In genomic region chr3:188524057-188524456, GRCh38 we compare ENCODE assay signal across 25 cellular contexts.
"Had no signal": no experiment of that assay in that cellular context is flagged by ENCODE, and none has a peak within 500 bp of the region (broad histone marks: within the 10 kb centered on the region; RNA-seq: fewer than 3 reads in every experiment).

No MANE protein-coding gene starts in this region.

- ATAC-seq: activated T-cell treated with anti-CD3 and anti-CD28 coated beads, Interleukin-2, amount 50 U/mL, for 4 hours; activated T-helper 17 cell treated with anti-CD3 and anti-CD28 coated beads, Interleukin-2, amount 50 U/mL, for 72 hours; effector memory CD8-positive, alpha-beta T cell; naive thymus-derived CD4-positive, alpha-beta T cell; right lobe of liver; stimulated activated naive B cell treated with anti-CD40 and anti-IgM and Interleukin-4, amounts not matched to agents 10 μg/mL and 1 μg/mL and 100 μg/mL, for 72 hours had no signal

- H3K27me3 ChIP-seq: right lobe of liver, testis, transverse colon had no signal

- H3K4me2 ChIP-seq: smooth muscle cell had no signal

- H3K4me1 ChIP-seq: testis, transverse colon had no signal

- H3K9me3 ChIP-seq: right lobe of liver, testis, transverse colon had no signal

- FAIRE-seq: endothelial cell of umbilical vein, urothelium cell line had no signal

- H3K27ac Mint-ChIP-seq: activated CD4-positive, alpha-beta memory T cell treated with anti-CD3 and anti-CD28 coated beads for 36 hours; activated CD4-positive, alpha-beta T cell treated with anti-CD3 and anti-CD28 coated beads, Interleukin-2, amount 10 ng/mL, durations not matched to agents 24 days and 14 days; activated T-helper 17 cell treated with anti-CD3 and anti-CD28 coated beads, Interleukin-2, amount 50 U/mL, for 72 hours; brain; effector memory CD8-positive, alpha-beta T cell; naive thymus-derived CD4-positive, alpha-beta T cell; stimulated activated naive B cell treated with anti-CD40 and anti-IgM and Interleukin-4, amounts not matched to agents 10 μg/mL and 1 μg/mL and 100 μg/mL, for 72 hours had no signal

- H3K27me3 Mint-ChIP-seq: activated CD4-positive, alpha-beta memory T cell treated with anti-CD3 and anti-CD28 coated beads for 36 hours; activated CD4-positive, alpha-beta T cell treated with anti-CD3 and anti-CD28 coated beads, Interleukin-2, amount 10 ng/mL, durations not matched to agents 24 days and 14 days; activated T-helper 17 cell treated with anti-CD3 and anti-CD28 coated beads, Interleukin-2, amount 50 U/mL, for 72 hours; brain; effector memory CD8-positive, alpha-beta T cell; naive thymus-derived CD4-positive, alpha-beta T cell; stimulated activated naive B cell treated with anti-CD40 and anti-IgM and Interleukin-4, amounts not matched to agents 10 μg/mL and 1 μg/mL and 100 μg/mL, for 72 hours had no signal

- H3K4me3 Mint-ChIP-seq: activated CD4-positive, alpha-beta memory T cell treated with anti-CD3 and anti-CD28 coated beads for 36 hours; activated CD4-positive, alpha-beta T cell treated with anti-CD3 and anti-CD28 coated beads, Interleukin-2, amount 10 ng/mL, durations not matched to agents 24 days and 14 days; activated T-cell treated with anti-CD3 and anti-CD28 coated beads, Interleukin-2, amount 50 U/mL, for 4 hours; activated T-helper 17 cell treated with anti-CD3 and anti-CD28 coated beads, Interleukin-2, amount 50 U/mL, for 72 hours; brain; effector memory CD8-positive, alpha-beta T cell; naive thymus-derived CD4-positive, alpha-beta T cell; stimulated activated naive B cell treated with anti-CD40 and anti-IgM and Interleukin-4, amounts not matched to agents 10 μg/mL and 1 μg/mL and 100 μg/mL, for 72 hours had no signal

- DNase-seq: activated CD4-positive, alpha-beta memory T cell treated with anti-CD3 and anti-CD28 coated beads for 36 hours; activated CD4-positive, alpha-beta T cell treated with anti-CD3 and anti-CD28 coated beads, Interleukin-2, amount 10 ng/mL, durations not matched to agents 24 days and 14 days; activated CD4-positive, CD25-positive, alpha-beta regulatory T cell treated with anti-CD3 and anti-CD28 coated beads, Interleukin-2, amount 50 U/mL, for 72 hours; activated CD8-positive, alpha-beta memory T cell treated with anti-CD3 and anti-CD28 coated beads, Interleukin-2, amount 50 U/mL, for 48 hours; activated gamma-delta T cell treated with Interleukin-2 at 50 U/mL for 16 hours; activated naive CD4-positive, alpha-beta T cell treated with anti-CD3 and anti-CD28 coated beads, Interleukin-2, amount 50 U/mL, for 16 hours; activated T-cell treated with anti-CD3 and anti-CD28 coated beads, Interleukin-2, amount 50 U/mL, for 4 hours; cortex of kidney; effector memory CD8-positive, alpha-beta T cell; foreskin fibroblast; head of caudate nucleus; hippocampal formation; midbrain; naive thymus-derived CD4-positive, alpha-beta T cell; right lobe of liver; stimulated activated CD4-positive, alpha-beta T cell treated with anti-CD3 and anti-CD28 coated beads, Interleukin-1b, Interleukin-23, amount 100 ng/mL, for 48 hours; stimulated activated naive B cell treated with anti-CD40 and anti-IgM and Interleukin-4, amounts not matched to agents 10 μg/mL and 1 μg/mL and 100 μg/mL, for 72 hours; T-helper 2 cell; transverse colon had no signal

- H3K4me1 Mint-ChIP-seq: activated T-helper 17 cell treated with anti-CD3 and anti-CD28 coated beads, Interleukin-2, amount 50 U/mL, for 72 hours had no signal

- H3K9me3 Mint-ChIP-seq: activated CD4-positive, alpha-beta memory T cell treated with anti-CD3 and anti-CD28 coated beads for 36 hours; activated CD4-positive, alpha-beta T cell treated with anti-CD3 and anti-CD28 coated beads, Interleukin-2, amount 10 ng/mL, durations not matched to agents 24 days and 14 days; activated T-cell treated with anti-CD3 and anti-CD28 coated beads, Interleukin-2, amount 50 U/mL, for 4 hours; activated T-helper 17 cell treated with anti-CD3 and anti-CD28 coated beads, Interleukin-2, amount 50 U/mL, for 72 hours; brain; effector memory CD8-positive, alpha-beta T cell; naive thymus-derived CD4-positive, alpha-beta T cell; stimulated activated naive B cell treated with anti-CD40 and anti-IgM and Interleukin-4, amounts not matched to agents 10 μg/mL and 1 μg/mL and 100 μg/mL, for 72 hours had no signal

- H3K27ac ChIP-seq: right lobe of liver, testis, transverse colon had no signal

- H3K4me3 ChIP-seq: right lobe of liver, smooth muscle cell, testis, transverse colon had no signal
